In the genomic region with DNA sequence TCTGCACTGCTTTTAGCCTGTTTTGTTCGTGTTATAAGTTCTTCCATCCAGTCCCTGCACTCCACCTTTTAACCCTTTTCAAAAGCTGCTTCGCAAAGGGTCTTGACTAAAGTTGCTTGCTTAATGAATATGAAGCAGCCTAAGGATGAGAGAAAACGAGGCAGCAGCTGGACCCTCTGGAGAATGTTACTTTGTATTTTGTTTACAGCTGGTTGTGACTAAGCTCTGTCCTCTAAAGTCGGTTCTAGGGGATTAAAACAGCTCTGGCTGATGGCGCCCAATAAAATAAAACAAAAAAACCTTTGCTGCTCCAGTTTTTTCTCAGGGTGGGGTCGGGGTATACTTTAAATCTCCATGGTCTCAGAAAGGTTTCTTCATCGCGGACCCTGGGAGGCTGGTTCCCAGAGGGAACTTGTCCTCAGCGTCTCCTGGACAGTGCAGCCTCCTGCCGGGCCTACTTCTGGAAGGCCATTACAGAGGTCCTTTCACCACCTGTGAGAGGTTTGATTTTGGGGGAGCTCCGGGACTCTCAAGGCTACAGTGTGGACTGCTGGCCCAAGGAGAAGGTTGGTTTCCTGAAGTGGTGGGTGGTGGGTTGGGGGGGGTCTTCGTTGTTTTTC, we compare ENCODE assay signal across 8 cellular contexts. TPM values are rescaled to one million over a fixed set of nuclear protein-coding genes. Genes with fewer than 3 reads are reported as not detected.
DNase-seq lines count a peak whose midpoint lies in the region; ATAC-seq and TF ChIP-seq lines count a peak whose summit lies in the region.

No MANE protein-coding gene starts in this region.

- H3K4me3 Mint-ChIP-seq in activated naive CD4-positive, alpha-beta T cell treated with anti-CD3 and anti-CD28 coated beads, Interleukin-2, amount 50 U/mL, for 24 hours = peak overlapping the region; percentile 91
- H3K4me3 Mint-ChIP-seq in WTC11 = peak overlapping the region; percentile 99

- TF ChIP-seq POLR2A in spleen (IDR thresholded peaks at IDR 0.05) (no peak), GM18505 (IDR thresholded peaks at IDR 0.05; ENCODE audit: borderline replicate concordance, extremely low read depth, insufficient read depth, insufficient read length) (no peak)

- CTCF ChIA-PET in WTC11 (lab: Charles Lee) = interaction anchor here (0.6 to 2.1 kb wide), 19 partner anchors 13 to 339 kb away, joined by 3 to 23 read pairs (median 3); partner anchors contain the start of genes CCDC87, CCS, DPP3 and RBM14

- no peaks in the 10 kb centered on the region for H3K27me3 Mint-ChIP-seq in activated naive CD4-positive, alpha-beta T cell treated with anti-CD3 and anti-CD28 coated beads, Interleukin-2, amount 50 U/mL, for 24 hours
- H3K27me3 Mint-ChIP-seq in WTC11 (ENCODE audit: low read depth) = no peaks in the 10 kb centered on the region

- H3K27ac Mint-ChIP-seq in activated naive CD4-positive, alpha-beta T cell treated with anti-CD3 and anti-CD28 coated beads, Interleukin-2, amount 50 U/mL, for 24 hours = peak overlapping the region; percentile 95
- H3K27ac Mint-ChIP-seq in WTC11 = peak overlapping the region; percentile 98

- H3K27ac ChIP-seq in right cardiac atrium (ENCODE audit: low read length) = peak overlapping the region; percentile 42
- peak overlapping the region in 7 of 8 donors; percentile 85 to 96 (median 92) for H3K27ac ChIP-seq in spleen

- H3K36me3 Mint-ChIP-seq in activated naive CD4-positive, alpha-beta T cell treated with anti-CD3 and anti-CD28 coated beads, Interleukin-2, amount 50 U/mL, for 24 hours = peaks cover 31% of the 10 kb centered on the region
- H3K36me3 Mint-ChIP-seq in WTC11 = peaks cover 52% of the 10 kb centered on the region

- H3K9me3 ChIP-seq in right cardiac atrium (ENCODE audit: control insufficient read depth, low read length) (no peaks in the 10 kb centered on the region), spleen (no peaks in the 10 kb centered on the region)

- peaks cover 0 to 66% (median 24%) of the 10 kb centered on the region in 6 donors for H3K36me3 ChIP-seq in spleen

- peaks cover 10% of the 10 kb centered on the region for H3K4me1 ChIP-seq in right cardiac atrium (ENCODE audit: control insufficient read depth, insufficient read depth, low read length)
- peaks cover 36 to 87% (median 64%) of the 10 kb centered on the region in 6 donors for H3K4me1 ChIP-seq in spleen

- H3K9me3 Mint-ChIP-seq in activated naive CD4-positive, alpha-beta T cell treated with anti-CD3 and anti-CD28 coated beads, Interleukin-2, amount 50 U/mL, for 24 hours = no peaks in the 10 kb centered on the region
- H3K9me3 Mint-ChIP-seq in WTC11 = no peaks in the 10 kb centered on the region

- no peak for DNase-seq in activated naive CD4-positive, alpha-beta T cell treated with anti-CD3 and anti-CD28 coated beads, Interleukin-2, amount 50 U/mL, for 16 hours
- DNase-seq in WTC11 (ENCODE audit: low spot score) = no peak
- DNase-seq in right cardiac atrium = no peak
- no peak for DNase-seq in spleen
- DNase-seq in middle frontal gyrus (ENCODE audit: extremely low spot score, low spot score) = no peak
- no peak for DNase-seq in activated CD4-positive, CD25-positive, alpha-beta regulatory T cell treated with anti-CD3 and anti-CD28 coated beads, Interleukin-2, amount 50 U/mL, for 72 hours

- POLR2A ChIA-PET in WTC11 (lab: Charles Lee) = interaction anchor here (0.5 to 3.0 kb wide), 28 partner anchors 8 to 310 kb away, joined by 3 to 38 read pairs (median 5); partner anchors contain the start of genes ACTN3, CCDC87, CCS and DPP3

- H3K27me3 ChIP-seq in right cardiac atrium (ENCODE audit: control insufficient read depth, insufficient read depth) (no peaks in the 10 kb centered on the region), spleen (replicated peaks in 1 of 7) (no peaks in the 10 kb centered on the region)

- H3K4me1 Mint-ChIP-seq in activated naive CD4-positive, alpha-beta T cell treated with anti-CD3 and anti-CD28 coated beads, Interleukin-2, amount 50 U/mL, for 24 hours = peaks cover 54% of the 10 kb centered on the region
- H3K4me1 Mint-ChIP-seq in WTC11 = peaks cover 52% of the 10 kb centered on the region

- 43% methylated on average over 12 of the region's 12 CpGs for WGBS in right cardiac atrium
- 54 to 73% (median 54%) methylated on average over 10 to 12 of the region's 12 CpGs for WGBS in spleen, 5 donors

- ATAC-seq in WTC11 = peak; percentile 8
- ATAC-seq in right cardiac atrium = peak; percentile 3 to 5
- no peak for ATAC-seq in GM18505 (IDR thresholded peaks at IDR 0.05; ENCODE audit: unreplicated experiment)

- TF ChIP-seq CTCF in WTC11 (IDR thresholded peaks at IDR 0.05) (no peak), spleen (IDR thresholded peaks at IDR 0.05 in 8 of 11, conservative IDR thresholded peaks at IDR 0.05 in 3 of 11) (peak in 1 of 11 experiments; percentile 8)

- H3K4me3 ChIP-seq in right cardiac atrium (ENCODE audit: low read length) = peak overlapping the region; percentile 51
- H3K4me3 ChIP-seq in spleen = peak overlapping the region; percentile 34 to 94 (median 88)

- intact Hi-C loops in right cardiac atrium (cut with DNase I) = no loop called here
- intact Hi-C loops in spleen (cut with DNase I; ENCODE audit: low total_unique reads) = no loop called here

TF ChIP-seq in WTC11, 78 proteins besides CTCF, POLR2A, EP300 and RAD21:
- TF ChIP-seq TEAD1 (CRISPR knock-in tag; IDR thresholded peaks at IDR 0.05) = no peak
- no peak for TF ChIP-seq TCF7 (CRISPR knock-in tag; IDR thresholded peaks at IDR 0.05; ENCODE audit: low read depth)
- no peak for TF ChIP-seq GRHL2 (CRISPR knock-in tag; IDR thresholded peaks at IDR 0.05; ENCODE audit: insufficient replicate concordance, severe bottlenecking)
- no peak for TF ChIP-seq GABPB1 (CRISPR knock-in tag; IDR thresholded peaks at IDR 0.05)
- no peak for TF ChIP-seq ZBTB21 (CRISPR knock-in tag; IDR thresholded peaks at IDR 0.05; ENCODE audit: borderline replicate concordance)
- no peak for TF ChIP-seq RELA (CRISPR knock-in tag; IDR thresholded peaks at IDR 0.05; ENCODE audit: borderline replicate concordance)
- TF ChIP-seq, protein P1, sequence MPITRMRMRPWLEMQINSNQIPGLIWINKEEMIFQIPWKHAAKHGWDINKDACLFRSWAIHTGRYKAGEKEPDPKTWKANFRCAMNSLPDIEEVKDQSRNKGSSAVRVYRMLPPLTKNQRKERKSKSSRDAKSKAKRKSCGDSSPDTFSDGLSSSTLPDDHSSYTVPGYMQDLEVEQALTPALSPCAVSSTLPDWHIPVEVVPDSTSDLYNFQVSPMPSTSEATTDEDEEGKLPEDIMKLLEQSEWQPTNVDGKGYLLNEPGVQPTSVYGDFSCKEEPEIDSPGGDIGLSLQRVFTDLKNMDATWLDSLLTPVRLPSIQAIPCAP (CRISPR knock-in tag; IDR thresholded peaks at IDR 0.05) = no peak
TF ChIP-seq in WTC11: peak in this region for 0.

RNA-seq across cellular contexts. Expression of gene RBM4, which starts 0.8 kb away (rescaled TPM):
- 144 to 163 TPM (median 154 TPM) in 3 replicates for total RNA-seq in WTC11 (2021)
- total RNA-seq in right cardiac atrium = 10 to 100 TPM; 66.9 to 77.9 (median 68.3) TPM
- polyA plus RNA-seq in right cardiac atrium = 63.3 TPM
- 100 to 1,000 TPM; 106 to 139 (median 127) TPM for total RNA-seq in spleen
- 100 to 1,000 TPM in 2 of 3 donors, 10 to 100 TPM in 1; 70.1 to 128 (median 102) TPM for polyA plus RNA-seq in spleen

RNA-seq across cellular contexts. Expression of gene RBM14, which starts 21.2 kb away (rescaled TPM):
- total RNA-seq in WTC11 (2021) (92.0 to 146 TPM (median 137 TPM) in 3 replicates), right cardiac atrium (10 to 100 TPM; 30.8 to 45.6 (median 33.6) TPM), spleen (10 to 100 TPM; 45.2 to 96.6 (median 88.3) TPM)
- polyA plus RNA-seq in right cardiac atrium (28.1 TPM), spleen (10 to 100 TPM; 37.7 to 67.4 (median 42.0) TPM)

RNA-seq across cellular contexts. Expression of gene RBM4B, which starts 40.0 kb away (rescaled TPM):
- total RNA-seq in WTC11 (2021) = 14.1 to 21.3 TPM (median 20.3 TPM) in 3 replicates
- total RNA-seq in right cardiac atrium = 10 to 100 TPM in 3 of 4 donors, 1 to 10 TPM in 1; 9.0 to 15.7 (median 12.2) TPM
- 11.5 TPM for polyA plus RNA-seq in right cardiac atrium
- 10 to 100 TPM; 16.3 to 23.0 (median 18.8) TPM for total RNA-seq in spleen
- 10 to 100 TPM; 14.8 to 17.7 (median 14.9) TPM for polyA plus RNA-seq in spleen

RNA-seq across cellular contexts. Expression of gene CCS, which starts 44.7 kb away (rescaled TPM):
- total RNA-seq in WTC11 (2021) = 35.9 to 47.3 TPM (median 41.7 TPM) in 3 replicates
- 10 to 100 TPM; 30.3 to 40.2 (median 34.2) TPM for total RNA-seq in right cardiac atrium
- polyA plus RNA-seq in right cardiac atrium = 45.8 TPM
- total RNA-seq in spleen = 10 to 100 TPM; 32.8 to 50.4 (median 40.8) TPM
- 100 to 1,000 TPM in 2 of 3 donors, 10 to 100 TPM in 1; 91.3 to 161 (median 145) TPM for polyA plus RNA-seq in spleen

RNA-seq across cellular contexts. Expression of gene CCDC87, which starts 44.8 kb away (rescaled TPM):
- 0.71 to 0.85 TPM (median 0.80 TPM) in 3 replicates for total RNA-seq in WTC11 (2021)
- under 1 TPM; 0.53 to 0.99 (median 0.68) TPM for total RNA-seq in right cardiac atrium
- polyA plus RNA-seq in right cardiac atrium = 0.43 TPM
- under 1 TPM in 5 of 7 donors, not detected in 2; 0.10 to 0.79 (median 0.17) TPM for total RNA-seq in spleen
- polyA plus RNA-seq in spleen = under 1 TPM; 0.04 to 0.08 (median 0.06) TPM
